11 cellular contexts compared by ENCODE assay signal in the genomic region with DNA sequence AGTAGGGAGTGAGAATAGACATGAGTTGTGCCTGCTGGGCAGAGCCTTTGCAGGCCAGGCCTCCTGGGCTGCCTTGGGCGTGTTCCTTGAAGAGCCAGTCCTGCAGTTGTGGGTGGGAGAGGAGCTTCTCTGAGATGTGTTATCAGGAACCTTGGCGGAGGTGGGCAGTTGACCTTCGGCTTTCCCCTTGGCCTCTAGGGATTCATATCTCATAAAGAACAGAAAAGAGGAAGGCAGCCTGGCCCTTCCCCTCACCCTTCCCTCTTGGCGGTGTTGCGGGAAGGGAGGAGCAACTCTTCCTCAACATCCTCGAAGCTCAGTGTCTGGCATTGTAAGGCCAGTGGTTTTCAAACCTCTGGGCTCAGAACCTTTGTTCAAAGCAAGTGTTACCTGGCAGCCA. TPM values are rescaled to one million over a fixed set of nuclear protein-coding genes. Genes with fewer than 3 reads are reported as not detected.
DNase-seq lines count a peak whose midpoint lies in the region; ATAC-seq and TF ChIP-seq lines count a peak whose summit lies in the region.
"Had no signal": no experiment of that assay in that cellular context is flagged by ENCODE, and none has a peak within 500 bp of the region (broad histone marks: within the 10 kb centered on the region; RNA-seq: fewer than 3 reads in every experiment).

No MANE protein-coding gene starts in this region.

- H3K4me3 ChIP-seq in BLaER1 treated with 17β-estradiol and CSF1 and Interleukin-3, amounts not matched to agents 10 nM and 100 nM: no peak overlapping the region
- H3K4me3 ChIP-seq in body of pancreas (no peak overlapping the region), mucosa of rectum (ENCODE audit: low read length in 2 of 2) (no peak overlapping the region)
- H3K4me3 ChIP-seq: colonic mucosa, lung had no signal

- no peaks in the 10 kb centered on the region; a peak in 1 of 22 replicates for H3K36me3 ChIP-seq in BLaER1 treated with 17β-estradiol and CSF1 and Interleukin-3, amounts not matched to agents 10 nM and 100 nM
- H3K36me3 ChIP-seq in body of pancreas (replicated peaks in 1 of 2; ENCODE audit: insufficient read depth in 1 of 2, low read depth in 2 of 2) (no peaks in the 10 kb centered on the region), mucosa of rectum (ENCODE audit: control insufficient read depth in 2 of 2, insufficient read depth in 2 of 2, low read length in 2 of 2) (no peaks in the 10 kb centered on the region)
- H3K36me3 ChIP-seq: colonic mucosa had no signal

- DNase-seq in MV-4-11 (lab: John Stamatoyannopoulos, UW) (peak; percentile 71), body of pancreas (peak in 1 of 4 donors; percentile 40), DMS79 treated with DMSO at 0.1 percent for 48 hours (lab: John Stamatoyannopoulos, UW) (no peak)
- no peak for DNase-seq in stimulated activated CD4-positive, alpha-beta T cell treated with anti-CD3 and anti-CD28 coated beads, Interleukin-2, amount 100 ng/mL, for 24 hours
- DNase-seq: amygdala, colonic mucosa had no signal

- peaks cover 0 to 3% (median 0%) of the 10 kb centered on the region in 11 experiments; a peak in 2 of 22 replicates for H3K9me3 ChIP-seq in BLaER1 treated with 17β-estradiol and CSF1 and Interleukin-3, amounts not matched to agents 10 nM and 100 nM (replicated peaks in 1 of 11)
- H3K9me3 ChIP-seq in body of pancreas (no peaks in the 10 kb centered on the region), mucosa of rectum (ENCODE audit: control insufficient read depth in 2 of 2, low read length in 2 of 2) (no peaks in the 10 kb centered on the region)
- H3K9me3 ChIP-seq: colonic mucosa had no signal

- H3K4me1 ChIP-seq in BLaER1 treated with 17β-estradiol and CSF1 and Interleukin-3, amounts not matched to agents 10 nM and 100 nM: peaks cover 6 to 71% (median 23%) of the 10 kb centered on the region in 10 experiments; a peak in 16 of 20 replicates
- H3K4me1 ChIP-seq in body of pancreas (peaks cover 35% of the 10 kb centered on the region), mucosa of rectum (ENCODE audit: control insufficient read depth in 2 of 2, insufficient read depth in 2 of 2, low read length in 2 of 2) (peaks cover 0 to 3% of the 10 kb centered on the region in 2 donors)
- H3K4me1 ChIP-seq: colonic mucosa had no signal

- H4K20me1 ChIP-seq in BLaER1 treated with 17β-estradiol and CSF1 and Interleukin-3, amounts not matched to agents 10 nM and 100 nM: peaks cover 0 to 16% (median 0%) of the 10 kb centered on the region in 11 experiments; a peak in 1 of 22 replicates

- ATAC-seq in body of pancreas: peak; percentile 16
- no peak for ATAC-seq in GM19023 (IDR thresholded peaks at IDR 0.05; ENCODE audit: unreplicated experiment)
- no peak for ATAC-seq in GM21737 (IDR thresholded peaks at IDR 0.05; ENCODE audit: unreplicated experiment)

- no peaks in the 10 kb centered on the region for H3K27me3 ChIP-seq in BLaER1 treated with 17β-estradiol and CSF1 and Interleukin-3, amounts not matched to agents 10 nM and 100 nM
- H3K27me3 ChIP-seq in body of pancreas: no peaks in the 10 kb centered on the region
- no peaks in the 10 kb centered on the region for H3K27me3 ChIP-seq in mucosa of rectum (ENCODE audit: control insufficient read depth in 2 of 2, insufficient read depth in 2 of 2, low read length in 2 of 2)
- H3K27me3 ChIP-seq: colonic mucosa had no signal

- 56 to 70% methylated on average over 5 to 6 of the region's 6 CpGs for WGBS in body of pancreas, 2 donors

- TF ChIP-seq CTCF in body of pancreas (IDR thresholded peaks at IDR 0.05): no peak

- no peak overlapping the region for H3K9ac ChIP-seq in BLaER1 treated with 17β-estradiol and CSF1 and Interleukin-3, amounts not matched to agents 10 nM and 100 nM
- no peak overlapping the region for H3K9ac ChIP-seq in mucosa of rectum (ENCODE audit: low read depth in 1 of 2, low read length in 2 of 2)

- H3K4me2 ChIP-seq in BLaER1 treated with 17β-estradiol and CSF1 and Interleukin-3, amounts not matched to agents 10 nM and 100 nM: peak overlapping the region; percentile 8 to 88 (median 42); a peak in 18 of 22 replicates

- peak overlapping the region in 2 of 11 experiments; percentile 42 to 88; a peak in 5 of 22 replicates for H3K27ac ChIP-seq in BLaER1 treated with 17β-estradiol and CSF1 and Interleukin-3, amounts not matched to agents 10 nM and 100 nM
- peak overlapping the region in 3 of 4 donors; percentile 31 to 63 (median 50) for H3K27ac ChIP-seq in body of pancreas
- H3K27ac ChIP-seq in mucosa of rectum (ENCODE audit: low read depth in 2 of 2, low read length in 2 of 2): peak overlapping the region; percentile 24 to 26
- H3K27ac ChIP-seq: colonic mucosa had no signal

- TF ChIP-seq POLR2A in body of pancreas (IDR thresholded peaks at IDR 0.05): no peak

- intact Hi-C loops in body of pancreas (cut with DNase I): no loop called here

RNA-seq across cellular contexts. Expression of gene DAPK1, which starts 59.2 kb away (rescaled TPM):
- total RNA-seq in body of pancreas: 100 to 1,000 TPM in 1 of 2 donors, 10 to 100 TPM in 1; 79.6 to 152 TPM
